Comparison of ENCODE assay signal across 8 cellular contexts in the genomic region with DNA sequence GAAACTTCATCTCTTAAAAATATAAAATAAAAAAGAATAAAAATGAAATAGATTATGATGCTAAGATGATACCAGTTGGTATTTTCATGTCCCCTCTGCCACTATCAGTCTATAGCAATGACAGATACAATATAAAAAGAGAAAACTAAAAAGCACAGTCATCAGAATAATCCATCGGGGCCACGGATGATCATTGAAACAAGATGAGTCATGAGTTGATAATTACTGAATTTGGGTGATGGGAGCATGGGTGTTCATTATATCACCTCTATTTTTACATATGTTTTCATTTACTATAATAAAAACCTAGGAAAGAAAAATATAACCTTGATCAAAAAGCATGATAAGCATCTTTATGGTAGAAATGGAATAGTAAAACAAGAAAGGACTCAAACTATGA.
"Had no signal": no experiment of that assay in that cellular context is flagged by ENCODE, and none has a peak within 500 bp of the region (broad histone marks: within the 10 kb centered on the region; RNA-seq: fewer than 3 reads in every experiment).

No MANE protein-coding gene starts in this region.

- H3K36me3 ChIP-seq: HAP-1 had no signal

- H3K27ac ChIP-seq: GM23248 had no signal

- H3K9me3 Mint-ChIP-seq: HFFc6 had no signal

- H3K4me3 Mint-ChIP-seq: HFFc6 had no signal

- DNase-seq: GM23248, GOT3, H7, HFFc6, KBM-7 had no signal

- H3K9ac ChIP-seq: GM23248 had no signal

- H3K9me3 ChIP-seq: HAP-1 had no signal

- H3K27ac Mint-ChIP-seq: HFFc6 had no signal

- H3K4me3 ChIP-seq: GM23248, HAP-1 had no signal

- FAIRE-seq: HTR-8/SVneo had no signal

- H2AFZ ChIP-seq: GM23248 had no signal

- ATAC-seq: HCT116 had no signal
